In the genomic region with DNA sequence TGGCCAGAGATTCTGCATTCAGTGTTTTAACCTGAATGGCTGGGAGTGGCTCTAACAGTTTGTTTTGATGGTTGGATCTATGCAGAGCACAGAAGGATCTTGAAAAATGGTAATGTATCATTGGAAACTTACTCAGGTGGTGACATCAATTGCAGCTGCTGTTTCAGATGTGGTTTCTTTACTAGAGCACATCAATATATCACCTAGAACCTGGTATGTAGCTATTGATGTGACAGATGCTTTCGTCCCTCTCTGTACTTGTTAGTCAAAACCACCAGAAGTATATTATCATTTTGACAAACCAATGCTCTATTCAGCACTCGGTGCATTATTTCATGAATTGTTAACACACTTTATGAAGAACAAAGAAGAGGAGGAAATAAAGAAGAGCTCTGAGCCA, we compare ENCODE assay signal across 20 cellular contexts. TPM values are rescaled to one million over a fixed set of nuclear protein-coding genes. Genes with fewer than 3 reads are reported as not detected.
A peak's percentile ranks its signal among the peaks of the same experiment; 100 is the strongest.
DNase-seq lines count a peak whose midpoint lies in the region; ATAC-seq, FAIRE-seq and TF ChIP-seq lines count a peak whose summit lies in the region.
"Had no signal": no experiment of that assay in that cellular context is flagged by ENCODE, and none has a peak within 500 bp of the region (broad histone marks: within the 10 kb centered on the region; RNA-seq: fewer than 3 reads in every experiment).

No MANE protein-coding gene starts in this region.

- TF ChIP-seq POLR2A in GM12892 (IDR thresholded peaks at IDR 0.05; ENCODE audit: low read depth, low read length) = no peak

- DNase-seq in activated CD4-positive, CD25-positive, alpha-beta regulatory T cell treated with anti-CD3 and anti-CD28 coated beads, Interleukin-2, amount 50 U/mL, for 72 hours = no peak
- peak; percentile 4 for DNase-seq in stimulated activated CD4-positive, alpha-beta T cell treated with anti-CD3 and anti-CD28 coated beads, Interleukin-1b, Interleukin-23, amount 100 ng/mL, for 48 hours
- no peak for DNase-seq in stimulated activated CD4-positive, alpha-beta T cell treated with anti-CD3 and anti-CD28 coated beads, Interleukin-4, amount 100 ng/mL, for 1 hour
- no peak for DNase-seq in stimulated activated effector memory CD8-positive, alpha-beta T cell treated with anti-CD3 and anti-CD28 coated beads, Interleukin-12 subunit alpha, Interleukin-12 subunit beta, amount 100 ng/mL, for 72 hours (ENCODE audit: low spot score in 2 of 2)
- DNase-seq in GM12892 (ENCODE audit: insufficient read length) = no peak
- DNase-seq: EL, KG1, left cardiac atrium, MG63, NCI-H2029, NCI-H2227 treated with DMSO at 0.1 percent for 48 hours, SJCRH30, tibial artery had no signal

- no peaks in the 10 kb centered on the region for H3K9me3 Mint-ChIP-seq in activated naive CD8-positive, alpha-beta T cell (ENCODE audit: low read depth)
- no peaks in the 10 kb centered on the region for H3K9me3 Mint-ChIP-seq in stimulated activated effector memory CD8-positive, alpha-beta T cell treated with anti-CD3 and anti-CD28 coated beads, Interleukin-12 subunit alpha, Interleukin-12 subunit beta, amount 100 ng/mL, for 72 hours

- H3K4me3 Mint-ChIP-seq in activated naive CD8-positive, alpha-beta T cell = peak overlapping the region; percentile 24
- H3K4me3 Mint-ChIP-seq in stimulated activated effector memory CD8-positive, alpha-beta T cell treated with anti-CD3 and anti-CD28 coated beads, Interleukin-12 subunit alpha, Interleukin-12 subunit beta, amount 100 ng/mL, for 72 hours = no peak overlapping the region

- H3K27me3 Mint-ChIP-seq in activated naive CD8-positive, alpha-beta T cell = no peaks in the 10 kb centered on the region

- FAIRE-seq in GM12892 (lab: Jason Lieb, UNC) = no peak
- FAIRE-seq: D721Med had no signal

- H3K36me3 Mint-ChIP-seq in activated naive CD8-positive, alpha-beta T cell = no peaks in the 10 kb centered on the region
- no peaks in the 10 kb centered on the region for H3K36me3 Mint-ChIP-seq in stimulated activated effector memory CD8-positive, alpha-beta T cell treated with anti-CD3 and anti-CD28 coated beads, Interleukin-12 subunit alpha, Interleukin-12 subunit beta, amount 100 ng/mL, for 72 hours

- peaks cover 20% of the 10 kb centered on the region for H3K4me1 Mint-ChIP-seq in activated naive CD8-positive, alpha-beta T cell (ENCODE audit: low read depth)
- no peaks in the 10 kb centered on the region for H3K4me1 Mint-ChIP-seq in stimulated activated effector memory CD8-positive, alpha-beta T cell treated with anti-CD3 and anti-CD28 coated beads, Interleukin-12 subunit alpha, Interleukin-12 subunit beta, amount 100 ng/mL, for 72 hours

- peak; percentile 92 to 93 for ATAC-seq in activated CD4-positive, CD25-positive, alpha-beta regulatory T cell treated with anti-CD3 and anti-CD28 coated beads, Interleukin-2, amount 50 U/mL, for 24 hours
- ATAC-seq in stimulated activated effector memory CD8-positive, alpha-beta T cell treated with anti-CD3 and anti-CD28 coated beads, Interleukin-12 subunit alpha, Interleukin-12 subunit beta, amount 100 ng/mL, for 72 hours = peak; percentile 74
- no peak for ATAC-seq in GM21528 (IDR thresholded peaks at IDR 0.05; ENCODE audit: low FRiP score, unreplicated experiment)
- ATAC-seq: gastroesophageal sphincter, left cardiac atrium, sciatic nerve had no signal

- H3K27ac Mint-ChIP-seq in activated naive CD8-positive, alpha-beta T cell = peak overlapping the region; percentile 76
- no peak overlapping the region for H3K27ac Mint-ChIP-seq in stimulated activated effector memory CD8-positive, alpha-beta T cell treated with anti-CD3 and anti-CD28 coated beads, Interleukin-12 subunit alpha, Interleukin-12 subunit beta, amount 100 ng/mL, for 72 hours
- H3K27ac Mint-ChIP-seq: progenitor cell of endocrine pancreas had no signal

RNA-seq across cellular contexts. Expression of a gene that starts 26.6 kb away (rescaled TPM):
- 0.11 TPM for polyA plus RNA-seq in GM12892 (2012; ENCODE audit: missing spikeins)
